Comparison of ENCODE assay signal across 3 cellular contexts in genomic region chr1:180908084-180908765, GRCh38.
TF ChIP-seq lines count a peak whose summit lies in the region.

No MANE protein-coding gene starts in this region.

TF ChIP-seq in SK-N-SH, 30 proteins besides CTCF, POLR2A, EP300 and RAD21:
- TF ChIP-seq EZH2phosphoT487 (IDR thresholded peaks at IDR 0.05; ENCODE audit: borderline replicate concordance, low read depth) (no peak), IRF3 (IDR thresholded peaks at IDR 0.05; ENCODE audit: low read depth, low read length) (no peak), POLR2AphosphoS5 (IDR thresholded peaks at IDR 0.05; ENCODE audit: low read depth, low read length) (no peak), REST (IDR thresholded peaks at IDR 0.05; ENCODE audit: low read depth, low read length) (no peak), FOSL2 (IDR thresholded peaks at IDR 0.05; ENCODE audit: borderline replicate concordance, low read depth) (no peak), RXRA (IDR thresholded peaks at IDR 0.05; ENCODE audit: borderline replicate concordance, low read depth) (no peak), USF1 (IDR thresholded peaks at IDR 0.05; ENCODE audit: borderline replicate concordance, low read depth) (no peak), YY1 (IDR thresholded peaks at IDR 0.05; ENCODE audit: low read depth) (no peak), PBX3 (IDR thresholded peaks at IDR 0.05) (no peak), TAF1 (IDR thresholded peaks at IDR 0.05; ENCODE audit: borderline replicate concordance, low read depth, low read length) (no peak), NFIC (IDR thresholded peaks at IDR 0.05; ENCODE audit: borderline replicate concordance) (no peak), NRF1 (IDR thresholded peaks at IDR 0.05; ENCODE audit: low read depth, low read length) (no peak)

TF ChIP-seq in SK-N-SH treated with all-trans-retinoic acid at 6 μM for 48 hours, 23 proteins besides CTCF, POLR2A, EP300 and RAD21:
- TF ChIP-seq ZC3H10 (CRISPR knock-in tag; IDR thresholded peaks at IDR 0.05), result no peak
- TF ChIP-seq ZFP3 (CRISPR knock-in tag; IDR thresholded peaks at IDR 0.05), result no peak
- TF ChIP-seq ISL1 (CRISPR knock-in tag; IDR thresholded peaks at IDR 0.05), result no peak
- no peak for TF ChIP-seq TOX (CRISPR knock-in tag; IDR thresholded peaks at IDR 0.05; ENCODE audit: borderline replicate concordance)
- TF ChIP-seq CREB5 (CRISPR knock-in tag; IDR thresholded peaks at IDR 0.05; ENCODE audit: low read depth), result no peak
- TF ChIP-seq RARB (CRISPR knock-in tag; IDR thresholded peaks at IDR 0.05), result no peak
- no peak for TF ChIP-seq PPARA (CRISPR knock-in tag; IDR thresholded peaks at IDR 0.05; ENCODE audit: borderline replicate concordance)
- TF ChIP-seq ZNF565 (CRISPR knock-in tag; conservative IDR thresholded peaks at IDR 0.05; ENCODE audit: low read depth), result no peak
- TF ChIP-seq ZFP30 (CRISPR knock-in tag; IDR thresholded peaks at IDR 0.05), result no peak
- TF ChIP-seq ZNF8 (CRISPR knock-in tag; IDR thresholded peaks at IDR 0.05), result no peak
- TF ChIP-seq ZNF70 (CRISPR knock-in tag; IDR thresholded peaks at IDR 0.05), result no peak
- no peak for TF ChIP-seq GLIS3 (CRISPR knock-in tag; IDR thresholded peaks at IDR 0.05)
- TF ChIP-seq TCF4 (CRISPR knock-in tag; IDR thresholded peaks at IDR 0.05; ENCODE audit: borderline replicate concordance), result no peak
- no peak for TF ChIP-seq SNAI2 (CRISPR knock-in tag; IDR thresholded peaks at IDR 0.05)

TF ChIP-seq in GM12878, 131 proteins besides CTCF, POLR2A, EP300 and RAD21:
- TF ChIP-seq TBL1XR1 (IDR thresholded peaks at IDR 0.05; ENCODE audit: low read depth, low read length) (no peak), CEBPZ (IDR thresholded peaks at IDR 0.05; ENCODE audit: low read depth, low read length) (no peak), E4F1 (IDR thresholded peaks at IDR 0.05; ENCODE audit: borderline replicate concordance, partially characterized antibody) (no peak), CBFB (IDR thresholded peaks at IDR 0.05; ENCODE audit: low read depth) (no peak), ZZZ3 (IDR thresholded peaks at IDR 0.05; ENCODE audit: control insufficient read depth, insufficient read length, low read depth) (no peak), EZH2 (IDR thresholded peaks at IDR 0.05; ENCODE audit: borderline replicate concordance, control insufficient read depth, low read depth, low read length) (no peak), ZNF24 (IDR thresholded peaks at IDR 0.05) (no peak), ATF2 (IDR thresholded peaks at IDR 0.05; ENCODE audit: low read length) (no peak)
